19 cellular contexts compared by ENCODE assay signal in the genomic region with DNA sequence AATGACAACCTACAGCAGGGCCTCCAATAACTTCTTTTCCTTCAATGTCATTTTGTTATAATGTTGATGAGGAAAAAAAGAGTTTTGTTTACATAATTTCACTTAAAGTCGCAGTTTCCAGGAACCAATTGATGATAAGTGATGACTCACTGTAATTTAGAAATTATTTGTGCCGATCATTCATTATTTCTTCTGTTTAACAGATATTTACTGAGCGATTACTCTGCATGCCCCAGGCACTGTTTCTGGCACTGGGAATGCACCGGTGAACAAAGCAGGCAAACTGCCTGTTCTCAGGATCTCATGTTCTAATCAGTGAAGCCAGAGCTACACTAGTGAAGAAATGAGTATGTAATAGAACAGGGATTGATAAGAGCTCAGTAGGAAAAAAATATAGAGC.
A peak's percentile ranks its signal among the peaks of the same experiment; 100 is the strongest.
DNase-seq lines count a peak whose midpoint lies in the region; ATAC-seq and TF ChIP-seq lines count a peak whose summit lies in the region.
"Had no signal": no experiment of that assay in that cellular context is flagged by ENCODE, and none has a peak within 500 bp of the region (broad histone marks: within the 10 kb centered on the region; RNA-seq: fewer than 3 reads in every experiment).

No MANE protein-coding gene starts in this region.

- H3K4me1 ChIP-seq in DND-41 (ENCODE audit: insufficient read depth, low read length) (peaks cover 29% of the 10 kb centered on the region), RWPE2 (ENCODE audit: insufficient read depth, poor library complexity, severe bottlenecking) (peaks cover 6% of the 10 kb centered on the region), esophagus squamous epithelium (peaks cover 7 to 58% (median 13%) of the 10 kb centered on the region in 3 donors)

- H3K79me2 ChIP-seq in DND-41 (ENCODE audit: insufficient read depth, low read length), result no peaks in the 10 kb centered on the region

- H3K36me3 ChIP-seq in DND-41 (ENCODE audit: insufficient read depth, low read length) (no peaks in the 10 kb centered on the region), RWPE2 (ENCODE audit: low read depth) (no peaks in the 10 kb centered on the region), esophagus squamous epithelium (no peaks in the 10 kb centered on the region)

- H3K4me3 ChIP-seq in DND-41 (ENCODE audit: low read depth in 1 of 2, low read length in 2 of 2), result no peak overlapping the region
- H3K4me3 ChIP-seq in RWPE2 (ENCODE audit: severe bottlenecking), result no peak overlapping the region
- no peak overlapping the region for H3K4me3 ChIP-seq in esophagus squamous epithelium

- no peak overlapping the region for H2AFZ ChIP-seq in DND-41 (ENCODE audit: low read depth, low read length)

- in situ Hi-C loops in G401 (cut with HindIII; ENCODE audit: low sequenced_read_pairs), result no loop called here

- peak; percentile 23 for DNase-seq in NCI-H748 (lab: John Stamatoyannopoulos, UW; ENCODE audit: unreplicated experiment)
- DNase-seq in NCI-H748 treated with DMSO at 0.1 percent for 48 hours (lab: John Stamatoyannopoulos, UW), result no peak
- DNase-seq in DND-41, result no peak
- no peak for DNase-seq in RWPE2 (ENCODE audit: low spot score)
- no peak for DNase-seq in esophagus squamous epithelium (lab: John Stamatoyannopoulos, UW)
- no peak for DNase-seq in NCI-H524 (lab: John Stamatoyannopoulos, UW)
- DNase-seq in G401 (ENCODE audit: low spot score), result no peak
- no peak for DNase-seq in anterior cingulate cortex (lab: John Stamatoyannopoulos, UW)
- DNase-seq: C1 segment of cervical spinal cord; CD8-positive, alpha-beta T cell; DMS 273 treated with DMSO at 0.1 percent for 48 hours; DMS79 treated with DMSO at 0.1 percent for 48 hours; NCI-H1048; NCI-H1417; NCI-H187 treated with DMSO at 0.1 percent for 48 hours; NCI-H2107; NCI-H524 treated with DMSO at 0.1 percent for 48 hours had no signal

- H3K9me3 ChIP-seq in DND-41 (ENCODE audit: insufficient read depth, low read length, severe bottlenecking) (no peaks in the 10 kb centered on the region), RWPE2 (ENCODE audit: severe bottlenecking) (no peaks in the 10 kb centered on the region), esophagus squamous epithelium (peaks cover 0 to 3% (median 0%) of the 10 kb centered on the region in 3 donors)

- WGBS in esophagus squamous epithelium, 2 donors, result 42% methylated on average over 4 of the region's 4 CpGs

- no peak overlapping the region for H3K9ac ChIP-seq in DND-41 (ENCODE audit: low read depth, low read length)

- peak overlapping the region; percentile 63 for H3K27ac ChIP-seq in DND-41 (ENCODE audit: low read length)
- no peak overlapping the region for H3K27ac ChIP-seq in RWPE2 (ENCODE audit: poor library complexity, severe bottlenecking)
- peak overlapping the region in 3 of 4 donors; percentile 54 to 75 (median 65) for H3K27ac ChIP-seq in esophagus squamous epithelium
- H3K27ac ChIP-seq: 22Rv1 had no signal

- no peaks in the 10 kb centered on the region for H4K20me1 ChIP-seq in DND-41 (ENCODE audit: insufficient read depth, low read length)

- intact Hi-C loops in esophagus squamous epithelium (cut with DNase I), result no loop called here

- ATAC-seq in DND-41 (ENCODE audit: insufficient read depth, low read depth) (no peak), RWPE2 (ENCODE audit: low read depth) (0 out of 3 replicates have a peak, but pooled peaks have one; percentile 27)
- ATAC-seq: CD8-positive, alpha-beta T cell; HCT116 had no signal

- H3K4me2 ChIP-seq in DND-41 (ENCODE audit: insufficient read depth, low read length), result no peak overlapping the region

- H3K27me3 ChIP-seq in DND-41 (ENCODE audit: insufficient read depth, low read length, poor library complexity) (no peaks in the 10 kb centered on the region), RWPE2 (ENCODE audit: insufficient read depth, poor library complexity, severe bottlenecking) (no peaks in the 10 kb centered on the region), esophagus squamous epithelium (no peaks in the 10 kb centered on the region)

- no peak for TF ChIP-seq POLR2A in esophagus squamous epithelium (IDR thresholded peaks at IDR 0.05)

- no peak for TF ChIP-seq CTCF in DND-41 (IDR thresholded peaks at IDR 0.05; ENCODE audit: borderline replicate concordance, extremely low read depth, low read length, poor library complexity, severe bottlenecking)
- no peak for TF ChIP-seq CTCF in RWPE2 (IDR thresholded peaks at IDR 0.05; ENCODE audit: poor library complexity, severe bottlenecking)
- TF ChIP-seq CTCF in esophagus squamous epithelium (IDR thresholded peaks at IDR 0.05), result no peak
